In genomic region chr1:76140227-76140626, GRCh38 we compare ENCODE assay signal across 21 cellular contexts.
DNase-seq lines count a peak whose midpoint lies in the region; ATAC-seq, FAIRE-seq and TF ChIP-seq lines count a peak whose summit lies in the region.
"Had no signal": no experiment of that assay in that cellular context is flagged by ENCODE, and none has a peak within 500 bp of the region (broad histone marks: within the 10 kb centered on the region; RNA-seq: fewer than 3 reads in every experiment).

No MANE protein-coding gene starts in this region.

- H3K4me3 ChIP-seq in OCI-LY7 (ENCODE audit: low read depth, low read length, poor library complexity, severe bottlenecking) (no peak overlapping the region), fibroblast of pulmonary artery (replicated peaks; ENCODE audit: low read depth, low read length) (no peak overlapping the region), thyroid gland (replicated peaks in 1 of 3) (no peak overlapping the region)
- H3K4me3 ChIP-seq: hepatocyte, lung had no signal

- WGBS in thyroid gland, 2 donors: 33 to 52% methylated on average over 1 of the region's 1 CpG

- no peaks in the 10 kb centered on the region for H3K9me2 ChIP-seq in OCI-LY7 (ENCODE audit: insufficient read depth, low read length)

- peak overlapping the region; percentile 24; the same call in 1 of the 2 replicates for H2AFZ ChIP-seq in OCI-LY7 (ENCODE audit: low read length)
- H2AFZ ChIP-seq: hepatocyte had no signal

- TF ChIP-seq POLR2A in thyroid gland (IDR thresholded peaks at IDR 0.05): no peak

- H3K9me3 ChIP-seq in OCI-LY7 (ENCODE audit: low read length) (no peaks in the 10 kb centered on the region), thyroid gland (no peaks in the 10 kb centered on the region)

- POLR2A ChIA-PET in OCI-LY7 (lab: Charles Lee): interaction anchor here (1.4 kb wide), 1 partner anchor 24 kb away, joined by 7 read pairs; no protein-coding TSS in a partner anchor

- no peak for FAIRE-seq in HTR-8/SVneo (lab: Jason Lieb, UNC)
- FAIRE-seq: urothelium cell line had no signal

- H3K4me2 ChIP-seq in OCI-LY7 (ENCODE audit: low read length): no peak overlapping the region
- H3K4me2 ChIP-seq: hepatocyte, KMS-11 had no signal

- H4K20me1 ChIP-seq in OCI-LY7 (ENCODE audit: insufficient read depth, low read length): no peaks in the 10 kb centered on the region

- H3K36me3 ChIP-seq in OCI-LY7 (ENCODE audit: insufficient read depth, low read length): no peaks in the 10 kb centered on the region
- no peaks in the 10 kb centered on the region for H3K36me3 ChIP-seq in thyroid gland

- no TSS peak for BruUV-seq in OCI-LY7 (replicated peaks; lab: Mats Ljungman, UMichigan)

- TF ChIP-seq CTCF in OCI-LY7 (conservative IDR thresholded peaks at IDR 0.05; ENCODE audit: low read length) (no peak), fibroblast of pulmonary artery (IDR thresholded peaks at IDR 0.05; ENCODE audit: low read length, missing control alignments) (peak; percentile 3), thyroid gland (IDR thresholded peaks at IDR 0.05) (peak in 1 of 6 experiments; percentile 17)

- ATAC-seq in HG02970 (IDR thresholded peaks at IDR 0.05; ENCODE audit: low FRiP score, unreplicated experiment): no peak
- ATAC-seq in HG03565 (IDR thresholded peaks at IDR 0.05; ENCODE audit: unreplicated experiment): no peak
- ATAC-seq: activated T-helper 17 cell treated with anti-CD3 and anti-CD28 coated beads, Interleukin-2, amount 50 U/mL, for 72 hours; sciatic nerve had no signal

- H3K27me3 ChIP-seq in thyroid gland: no peaks in the 10 kb centered on the region
- H3K27me3 ChIP-seq: hepatocyte had no signal

- H3K79me2 ChIP-seq in OCI-LY7 (ENCODE audit: insufficient read depth, low read depth, low read length): no peaks in the 10 kb centered on the region

- H3K27ac ChIP-seq in OCI-LY7 (ENCODE audit: low read depth, low read length, poor library complexity, severe bottlenecking) (no peak overlapping the region), thyroid gland (peak overlapping the region; percentile 49 to 74 (median 73))
- H3K27ac ChIP-seq: hepatocyte, KMS-11 had no signal

- DNase-seq in SKM-1 treated with dmso at 0.1 percent for 144 hours (lab: John Stamatoyannopoulos, UW; ENCODE audit: unreplicated experiment) (peak; percentile 1), SKM-1 (lab: John Stamatoyannopoulos, UW; ENCODE audit: unreplicated experiment) (no peak), OCI-LY7 (ENCODE audit: low spot score) (no peak), fibroblast of pulmonary artery (ENCODE audit: low read depth) (no peak), thyroid gland (peak; percentile 20 to 29), HTR-8/SVneo (ENCODE audit: insufficient read length, low spot score) (no peak)
- DNase-seq: activated CD4-positive, alpha-beta memory T cell treated with anti-CD3 and anti-CD28 coated beads for 36 hours; amniotic stem cell; NCI-H1417 treated with DMSO at 0.1 percent for 48 hours; NCI-H510A treated with DMSO at 0.1 percent for 48 hours; RPMI8226; stimulated activated CD4-positive, alpha-beta T cell treated with anti-CD3 and anti-CD28 coated beads, Interleukin-4, amount 100 ng/mL, for 4 hours; T-helper 9 cell had no signal

- intact Hi-C loops in OCI-LY7 (cut with micrococcal nuclease; ENCODE audit: unreplicated experiment) (no loop called here), thyroid gland (cut with DNase I) (no loop called here)

- CTCF ChIA-PET in OCI-LY7 (lab: Charles Lee; ENCODE audit: unreplicated experiment): no interaction called here

- H3K4me1 ChIP-seq in OCI-LY7 (ENCODE audit: insufficient read depth, low read length, poor library complexity, severe bottlenecking) (no peaks in the 10 kb centered on the region), thyroid gland (peaks cover 42 to 92% of the 10 kb centered on the region in 2 donors)

Comparison
In these comparisons a context has a peak if more than half of its experiments do, and no peak if none do; other contexts are left out.
1. DNase-seq: peak in SKM-1 treated with dmso at 0.1 percent for 144 hours (single experiment) and thyroid gland (2 of 2); none in SKM-1 (single experiment), OCI-LY7 (single experiment), fibroblast of pulmonary artery (single experiment) and HTR-8/SVneo (single experiment).